Comparison of ENCODE assay signal across 8 cellular contexts in the genomic region with DNA sequence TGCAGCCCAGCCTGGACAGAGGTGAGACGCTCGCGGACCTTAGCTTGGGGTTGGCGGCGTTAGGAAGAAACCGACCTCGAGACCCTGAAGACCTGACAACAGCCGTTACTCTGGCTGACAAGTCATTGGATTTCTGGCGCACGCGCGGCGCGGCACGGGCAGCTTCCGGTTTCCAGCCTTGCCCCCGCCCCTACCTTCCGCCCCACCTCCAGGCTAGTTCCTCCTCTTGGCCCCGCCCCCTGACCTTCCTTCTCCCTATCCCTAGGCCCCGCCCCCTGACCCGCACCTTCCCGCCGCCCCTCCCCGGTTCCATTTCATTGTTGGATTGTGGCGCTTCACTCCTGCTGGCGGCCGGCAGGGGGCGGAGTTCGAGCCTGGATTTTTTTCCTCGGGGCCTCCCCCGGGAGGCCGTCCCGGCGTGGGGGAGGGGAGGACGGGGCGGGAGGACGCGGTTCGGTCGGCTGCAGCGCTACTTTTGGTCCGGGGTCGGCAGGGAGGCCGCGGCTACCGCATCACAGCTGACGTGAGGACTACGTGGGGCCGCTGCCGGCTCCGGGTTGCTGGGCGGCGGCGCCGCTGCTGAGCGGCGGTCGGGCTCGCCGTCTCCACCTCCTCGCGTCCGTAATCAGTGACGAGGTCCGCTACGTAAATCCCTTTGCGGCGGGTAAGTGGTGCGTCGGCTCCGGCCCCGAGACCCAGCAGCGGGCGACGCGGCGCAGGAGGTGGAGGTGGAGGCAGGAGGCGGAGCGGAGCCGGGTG. TPM values are rescaled to one million over a fixed set of nuclear protein-coding genes. Genes with fewer than 3 reads are reported as not detected.
DNase-seq lines count a peak whose midpoint lies in the region; ATAC-seq and TF ChIP-seq lines count a peak whose summit lies in the region.

A gene (plus strand): TSS at position 317 of the 759 bp plus-strand sequence. CDS start 10,990 bp downstream, outside the sequence.

- peaks cover 14% of the 10 kb centered on the region for H3K4me1 Mint-ChIP-seq in CD14-positive monocyte

- peak within 1 kb of the TSS; percentile 100 for H3K27ac ChIP-seq in left lung

- DNase-seq in CD14-positive monocyte (ENCODE audit: low spot score) (peak; percentile 99), NCI-H69 (lab: John Stamatoyannopoulos, UW) (peak; percentile 96), dedifferentiated amniotic fluid mesenchymal stem cell (ENCODE audit: extremely low spot score) (peak; percentile 91), left lung (peak; percentile 99)
- DNase-seq in activated CD4-positive, alpha-beta T cell treated with anti-CD3 and anti-CD28 coated beads, Interleukin-2, amount 50 U/mL, for 1 hour, result peak; percentile 100
- peak; percentile 100 for DNase-seq in stimulated activated CD4-positive, alpha-beta T cell treated with anti-CD3 and anti-CD28 coated beads, Interleukin-2, amount 100 ng/mL, for 48 hours

- TF ChIP-seq CTCF in CD14-positive monocyte (IDR thresholded peaks at IDR 0.05) (peak; percentile 82), left lung (IDR thresholded peaks at IDR 0.05) (peak; percentile 72 to 92)

- H3K4me1 ChIP-seq in left lung, result peaks cover 5 to 26% of the 10 kb centered on the region in 2 donors

- no peaks in the 10 kb centered on the region for H3K9me3 ChIP-seq in left lung

- no peaks in the 10 kb centered on the region for H3K27me3 Mint-ChIP-seq in CD14-positive monocyte (ENCODE audit: low read depth in 3 of 3)

- H3K9me3 Mint-ChIP-seq in CD14-positive monocyte, result peaks cover 0 to 2% (median 0%) of the 10 kb centered on the region in 7 donors

- H3K36me3 ChIP-seq in left lung, result no peaks in the 10 kb centered on the region

- ATAC-seq in GM19351 (IDR thresholded peaks at IDR 0.05; ENCODE audit: unreplicated experiment), result peak; percentile 84
- peak; percentile 73 for ATAC-seq in HG03521 (IDR thresholded peaks at IDR 0.05; ENCODE audit: unreplicated experiment)
- peak; percentile 96 for ATAC-seq in left lung

- peak within 1 kb of the TSS; percentile 98 to 100 (median 99) for H3K27ac Mint-ChIP-seq in CD14-positive monocyte

- H3K36me3 Mint-ChIP-seq in CD14-positive monocyte, result peaks cover 0 to 4% of the 10 kb centered on the region in 2 donors

- intact Hi-C loops in CD14-positive monocyte (cut with micrococcal nuclease), result loop anchor here (2.0 to 5.0 kb wide), 5 partner anchors 34 to 326 kb away; a partner anchor contains a TSS
- intact Hi-C loops in left lung (cut with DNase I), result loop anchor here in 1 of 2 donors (5.0 kb wide), 1 partner anchor 71 kb away; no protein-coding TSS in a partner anchor

- H3K27me3 ChIP-seq in left lung, result no peaks in the 10 kb centered on the region

- H3K4me3 ChIP-seq in left lung, result peak within 1 kb of the TSS; percentile 58 to 77

- H3K4me3 Mint-ChIP-seq in CD14-positive monocyte, result peak within 1 kb of the TSS; percentile 86 to 90

RNA-seq across cellular contexts. Expression of the gene that starts here (rescaled TPM):
- 10 to 100 TPM; 11.4 to 12.4 TPM for polyA plus RNA-seq in CD14-positive monocyte
- total RNA-seq in left lung, result 10 to 100 TPM; 17.6 to 25.7 TPM

Comparison
In these comparisons a context has a peak if more than half of its experiments do, and no peak if none do; other contexts are left out.
1. Peak in every context shown above with its lines: DNase-seq, ATAC-seq, H3K4me3 ChIP-seq and H3K27ac ChIP-seq.